Comparison of ENCODE assay signal across 10 cellular contexts in genomic region chr16:2905988-2906387, GRCh38. TPM values are rescaled to one million over a fixed set of nuclear protein-coding genes. Genes with fewer than 3 reads are reported as not detected.
DNase-seq lines count a peak whose midpoint lies in the region; ATAC-seq, FAIRE-seq and TF ChIP-seq lines count a peak whose summit lies in the region.
"Had no signal": no experiment of that assay in that cellular context is flagged by ENCODE, and none has a peak within 500 bp of the region (broad histone marks: within the 10 kb centered on the region; RNA-seq: fewer than 3 reads in every experiment).

No MANE protein-coding gene starts in this region.

- peaks cover 4% of the 10 kb centered on the region; the same call in 1 of the 2 replicates for H3K23me2 ChIP-seq in H1 (ENCODE audit: low read depth, low read length)

- no peak for TF ChIP-seq POLR2A in H1 (IDR thresholded peaks at IDR 0.05; ENCODE audit: control extremely low read depth in 1 of 2, low read depth in 2 of 2, low read length in 2 of 2)

- DNase-seq in GM06990 (ENCODE audit: extremely low read depth, insufficient read length) (no peak), PC-9 (no peak), H1 (ENCODE audit: low read depth in 1 of 2, low spot score in 2 of 2) (no peak), pancreas (no peak), OCI-M2 (lab: John Stamatoyannopoulos, UW; ENCODE audit: unreplicated experiment) (no peak), NK-92 (lab: John Stamatoyannopoulos, UW; ENCODE audit: unreplicated experiment) (no peak), frontal cortex (ENCODE audit: low spot score in 2 of 2) (no peak)

- H3K14ac ChIP-seq in H1 (ENCODE audit: insufficient read length), result no peak overlapping the region

- no peaks in the 10 kb centered on the region for H4K20me1 ChIP-seq in PC-9 (ENCODE audit: insufficient read depth)
- no peaks in the 10 kb centered on the region for H4K20me1 ChIP-seq in H1 (replicated peaks in 1 of 2; ENCODE audit: control insufficient read depth in 1 of 2, insufficient read depth in 2 of 2, low read length in 2 of 2)

- H3K79me2 ChIP-seq in PC-9 (ENCODE audit: low read depth) (no peaks in the 10 kb centered on the region), H1 (ENCODE audit: control insufficient read depth in 1 of 2, insufficient read depth in 2 of 2, low read length in 2 of 2) (no peaks in the 10 kb centered on the region)

- no peak overlapping the region for H2BK12ac ChIP-seq in H1 (ENCODE audit: low read depth, low read length)

- no peak overlapping the region for H4K8ac ChIP-seq in H1 (ENCODE audit: extremely low read depth, insufficient read depth, low read length)

- H4K5ac ChIP-seq in H1 (ENCODE audit: insufficient read length, low read depth, low read length), result no peak overlapping the region

- H3K18ac ChIP-seq in H1 (ENCODE audit: extremely low read depth, low read length), result no peak overlapping the region; the same call in 1 of the 2 replicates

- peaks cover 27% of the 10 kb centered on the region for H3K4me1 ChIP-seq in PC-9 (replicated peaks; ENCODE audit: insufficient read depth)
- H3K4me1 ChIP-seq in H1 (replicated peaks in 1 of 4; ENCODE audit: control insufficient read depth in 3 of 4, insufficient read depth in 4 of 4, low read length in 3 of 4), result peaks cover 0 to 2% (median 0%) of the 10 kb centered on the region in 4 experiments; a peak in 2 of 7 replicates
- H3K4me1 ChIP-seq in pancreas, result peaks cover 3 to 13% (median 3%) of the 10 kb centered on the region in 3 donors

- H3K4me2 ChIP-seq in PC-9 (peak overlapping the region; percentile 76), H1 (ENCODE audit: insufficient read depth in 1 of 2, low read depth in 2 of 2, low read length in 2 of 2) (peak overlapping the region; percentile 17 to 57; a peak in 3 of 4 replicates)

- H3K4ac ChIP-seq in H1 (replicated peaks; ENCODE audit: insufficient read length, low read depth, low read length), result no peak overlapping the region

- POLR2A ChIA-PET in PC-9 (lab: Charles Lee; ENCODE audit: unreplicated experiment), result interaction anchor here (0.5 to 1.0 kb wide), 8 partner anchors 10 to 1572 kb away, joined by 3 to 16 read pairs (median 4); partner anchors contain the start of genes BAIAP3, FLYWCH2 and TNFRSF12A
- POLR2A ChIA-PET in H1 (lab: Charles Lee; ENCODE audit: partially characterized antibody), result interaction anchor here (0.6 to 2.6 kb wide), 4 partner anchors 23 to 129 kb away, joined by 3 to 11 read pairs (median 4); partner anchors contain the start of genes ELOB and FLYWCH2

- no peak overlapping the region for H2AK5ac ChIP-seq in H1 (ENCODE audit: low read depth, low read length)

- H2BK120ac ChIP-seq in H1 (replicated peaks; ENCODE audit: low read depth, low read length), result no peak overlapping the region

- H2BK5ac ChIP-seq in H1 (ENCODE audit: low read depth, low read length), result no peak overlapping the region

- no peak overlapping the region for H3K27ac ChIP-seq in PC-9
- no peak overlapping the region for H3K27ac ChIP-seq in H1 (ENCODE audit: low read depth, low read length)
- peak overlapping the region in 3 of 4 donors; percentile 8 to 22 (median 11) for H3K27ac ChIP-seq in pancreas

- CTCF ChIA-PET in PC-9 (lab: Charles Lee) (interaction anchor here (0.5 to 1.4 kb wide), 7 partner anchors 21 to 1182 kb away, joined by 3 to 5 read pairs (median 3); partner anchors contain the start of genes FLYWCH2 and KCTD5), H1 (lab: Charles Lee; ENCODE audit: partially characterized antibody) (interaction anchor here (1.0 to 3.6 kb wide), 10 partner anchors 9 to 67 kb away, joined by 3 to 29 read pairs (median 4); partner anchors contain the start of gene FLYWCH2)

- no peaks in the 10 kb centered on the region for H3K36me3 ChIP-seq in GM06990 (ENCODE audit: control insufficient read depth, insufficient read depth, low read length)
- H3K36me3 ChIP-seq in PC-9 (ENCODE audit: low read depth), result no peaks in the 10 kb centered on the region
- no peaks in the 10 kb centered on the region for H3K36me3 ChIP-seq in H1 (ENCODE audit: control insufficient read depth in 2 of 4, insufficient read depth in 4 of 4, low read length in 3 of 4)
- H3K36me3 ChIP-seq in pancreas, result no peaks in the 10 kb centered on the region

- no peak overlapping the region for H3K56ac ChIP-seq in H1 (replicated peaks; ENCODE audit: insufficient read length, low read depth, low read length)

- no TSS peak for BruUV-seq in PC-9 (replicated peaks; lab: Mats Ljungman, UMichigan)

- TF ChIP-seq RAD21 in H1 (IDR thresholded peaks at IDR 0.05 in 1 of 2, conservative IDR thresholded peaks at IDR 0.05 in 1 of 2; ENCODE audit: low read depth in 2 of 2, low read length in 2 of 2), result no peak

- no peak for ATAC-seq in pancreas
- ATAC-seq in HG02759 (IDR thresholded peaks at IDR 0.05; ENCODE audit: unreplicated experiment), result no peak

- H2BK20ac ChIP-seq in H1 (ENCODE audit: low read length), result no peak overlapping the region

- peaks cover 29% of the 10 kb centered on the region for H3F3A ChIP-seq in PC-9 (ENCODE audit: insufficient read depth, low read depth)

- no peak overlapping the region for H3K9ac ChIP-seq in H1 (replicated peaks in 1 of 4; ENCODE audit: extremely low read depth in 1 of 4, low read depth in 3 of 4, low read length in 3 of 4)

- FAIRE-seq in H1 (lab: Jason Lieb, UNC) (peak; percentile 83), pancreas (lab: Jason Lieb, UNC) (no peak), frontal cortex (lab: Jason Lieb, UNC) (no peak)

- no peak overlapping the region for H2BK15ac ChIP-seq in H1 (ENCODE audit: low read length)

- no peak for TF ChIP-seq CTCF in GM06990 (IDR thresholded peaks at IDR 0.05; ENCODE audit: insufficient read depth, low read length, poor library complexity, severe bottlenecking)
- no peak for TF ChIP-seq CTCF in PC-9 (conservative IDR thresholded peaks at IDR 0.05)
- no peak for TF ChIP-seq CTCF in H1 (IDR thresholded peaks at IDR 0.05; ENCODE audit: control extremely low read depth in 1 of 3, insufficient read depth in 1 of 3, low read depth in 1 of 3, low read length in 3 of 3)
- no peak for TF ChIP-seq CTCF in pancreas (IDR thresholded peaks at IDR 0.05)

- H3K9me3 ChIP-seq in PC-9 (ENCODE audit: insufficient read depth, low read depth) (no peaks in the 10 kb centered on the region), H1 (ENCODE audit: insufficient read depth in 2 of 2, low read depth in 1 of 2, low read length in 1 of 2) (no peaks in the 10 kb centered on the region), pancreas (no peaks in the 10 kb centered on the region)

- no peak overlapping the region for H4K91ac ChIP-seq in H1 (replicated peaks; ENCODE audit: insufficient read length, low read length)

- H2AFZ ChIP-seq in PC-9 (no peak overlapping the region), H1 (ENCODE audit: low read length) (no peak overlapping the region)

- peak overlapping the region; percentile 0; the same call in 1 of the 2 replicates for H3K4me3 ChIP-seq in GM06990 (replicated peaks; ENCODE audit: low read depth, low read length)
- H3K4me3 ChIP-seq in PC-9, result peak overlapping the region; percentile 15; the same call in 1 of the 2 replicates
- H3K4me3 ChIP-seq in H1 (ENCODE audit: extremely low read depth in 1 of 4, insufficient read depth in 2 of 4, low read depth in 3 of 4, low read length in 4 of 4), result peak overlapping the region in 1 of 4 experiments; percentile 23; a peak in 1 of 8 replicates
- no peak overlapping the region for H3K4me3 ChIP-seq in pancreas

- 29% methylated on average over 12 of the region's 12 CpGs; no CpG with 5 or more reads in 1 of the 2 experiments for WGBS in H1 (ENCODE audit: extremely low coverage in 1 of 2, insufficient coverage in 1 of 2, insufficient read length in 1 of 2, insufficient replicate concordance in 2 of 2, low coverage in 1 of 2, low lambda C conversion rate in 2 of 2, missing lambda C conversion rate in 1 of 2), 2 experiments
- 18 to 19% methylated on average over 12 of the region's 12 CpGs for WGBS in pancreas, 2 donors

- H3K9me2 ChIP-seq in PC-9 (ENCODE audit: insufficient read depth), result no peaks in the 10 kb centered on the region

- TF ChIP-seq EP300 in H1 (IDR thresholded peaks at IDR 0.05; ENCODE audit: borderline replicate concordance in 1 of 2, low read depth in 2 of 2, low read length in 2 of 2), result no peak

- intact Hi-C loops in PC-9 (cut with micrococcal nuclease; ENCODE audit: unreplicated experiment) (loop anchor here (2.0 to 10.0 kb wide), 5 partner anchors 59 to 681 kb away; partner anchors contain the start of genes E4F1, KREMEN2 and PRSS27), pancreas (cut with DNase I) (no loop called here)

- H3K23ac ChIP-seq in H1 (ENCODE audit: insufficient read length), result no peak overlapping the region

- H3K79me1 ChIP-seq in H1 (ENCODE audit: low read depth, low read length), result no peaks in the 10 kb centered on the region

- no peaks in the 10 kb centered on the region for H3K27me3 ChIP-seq in GM06990 (replicated peaks; ENCODE audit: control insufficient read depth, insufficient read depth, low read length)
- H3K27me3 ChIP-seq in PC-9 (ENCODE audit: insufficient read depth, low read depth), result no peaks in the 10 kb centered on the region
- no peaks in the 10 kb centered on the region for H3K27me3 ChIP-seq in H1 (replicated peaks in 1 of 4; ENCODE audit: control insufficient read depth in 3 of 4, extremely low read depth in 1 of 4, insufficient read depth in 3 of 4, low read length in 3 of 4)
- H3K27me3 ChIP-seq in pancreas, result no peaks in the 10 kb centered on the region

RNA-seq across cellular contexts. Expression of gene FLYWCH1, which starts 5.7 kb away (rescaled TPM):
- total RNA-seq in PC-9 (2021) (79.9 and 84.8 TPM in 2 replicates), pancreas (10 to 100 TPM; 11.5 to 18.6 (median 14.9) TPM), frontal cortex (22.8 TPM)
- 23.1 and 23.5 TPM in 2 replicates for total RNA-seq in H1 (2021; fragmentation: NEBNext Ultra II Directional; extraction: Animal tissue kit (Norgen Biotek cat#: 25700))
- polyA plus RNA-seq in H1 (2011; rRNA removed) (12.4 and 22.2 TPM in 2 replicates), pancreas (10 to 100 TPM; 31.5 to 40.4 TPM)
- 14.3 TPM for polyA plus RNA-seq in H1 (2011; cell fraction: cytosol; rRNA removed)
- polyA plus RNA-seq in H1 (2011; cell fraction: nucleus; rRNA removed), result 29.4 TPM
- polyA plus RNA-seq in H1 (2012, experiment 1 of 2), result 10.6 to 15.2 TPM (median 13.5 TPM) in 4 replicates
- 19.6 TPM for polyA plus RNA-seq in H1 (2012, experiment 2 of 2)
- 10.4 TPM for polyA plus RNA-seq in H1 (2013, experiment 1 of 2)
- 9.2 TPM for polyA plus RNA-seq in H1 (2013, experiment 2 of 2)
- 5.1 and 10.5 TPM in 2 replicates for polyA minus RNA-seq in H1 (2011; rRNA and poly(A)+ RNA removed)
- polyA minus RNA-seq in H1 (2011; cell fraction: cytosol; rRNA and poly(A)+ RNA removed), result 9.8 TPM
- 15.7 TPM for polyA minus RNA-seq in H1 (2011; cell fraction: nucleus; rRNA and poly(A)+ RNA removed)

RNA-seq across cellular contexts. Expression of gene FLYWCH2, which starts 23.0 kb away (rescaled TPM):
- total RNA-seq in PC-9 (2021) (41.5 and 50.1 TPM in 2 replicates), pancreas (10 to 100 TPM in 1 of 6 donors, 1 to 10 TPM in 5; 5.8 to 10.1 (median 7.7) TPM), frontal cortex (46.5 TPM)
- total RNA-seq in H1 (2021; fragmentation: NEBNext Ultra II Directional; extraction: Animal tissue kit (Norgen Biotek cat#: 25700)), result 16.4 and 20.2 TPM in 2 replicates
- polyA plus RNA-seq in H1 (2011; rRNA removed) (30.7 and 43.8 TPM in 2 replicates), pancreas (10 to 100 TPM; 18.2 to 26.1 TPM)
- 44.9 TPM for polyA plus RNA-seq in H1 (2011; cell fraction: cytosol; rRNA removed)
- polyA plus RNA-seq in H1 (2011; cell fraction: nucleus; rRNA removed), result 27.4 TPM
- polyA plus RNA-seq in H1 (2012, experiment 1 of 2), result 17.1 to 25.9 TPM (median 22.0 TPM) in 4 replicates
- 24.5 TPM for polyA plus RNA-seq in H1 (2012, experiment 2 of 2)
- 16.8 TPM for polyA plus RNA-seq in H1 (2013, experiment 1 of 2)
- polyA plus RNA-seq in H1 (2013, experiment 2 of 2), result 16.0 TPM
- polyA minus RNA-seq in H1 (2011; rRNA and poly(A)+ RNA removed), result 4.6 and 5.4 TPM in 2 replicates
- 14.3 TPM for polyA minus RNA-seq in H1 (2011; cell fraction: cytosol; rRNA and poly(A)+ RNA removed)
- polyA minus RNA-seq in H1 (2011; cell fraction: nucleus; rRNA and poly(A)+ RNA removed), result 14.3 TPM

RNA-seq across cellular contexts. Expression of gene PRSS22, which starts 48.0 kb away (rescaled TPM):
- total RNA-seq in PC-9 (2021), result 98.2 and 99.7 TPM in 2 replicates
- 2.7 and 4.4 TPM in 2 replicates for total RNA-seq in H1 (2021; fragmentation: NEBNext Ultra II Directional; extraction: Animal tissue kit (Norgen Biotek cat#: 25700))
- polyA plus RNA-seq in H1 (2011; rRNA removed), result 4.0 and 5.8 TPM in 2 replicates
- polyA plus RNA-seq in H1 (2011; cell fraction: cytosol; rRNA removed), result 5.2 TPM
- polyA plus RNA-seq in H1 (2011; cell fraction: nucleus; rRNA removed), result 20.5 TPM
- polyA plus RNA-seq in H1 (2012, experiment 1 of 2), result 1.5 to 4.3 TPM (median 2.9 TPM) in 4 replicates
- 1.6 TPM for polyA plus RNA-seq in H1 (2012, experiment 2 of 2)
- polyA plus RNA-seq in H1 (2013, experiment 1 of 2), result 3.5 TPM
- polyA plus RNA-seq in H1 (2013, experiment 2 of 2), result 3.1 TPM
- 1.3 and 1.7 TPM in 2 replicates for polyA minus RNA-seq in H1 (2011; rRNA and poly(A)+ RNA removed)
- polyA minus RNA-seq in H1 (2011; cell fraction: cytosol; rRNA and poly(A)+ RNA removed), result 1.3 TPM
- polyA minus RNA-seq in H1 (2011; cell fraction: nucleus; rRNA and poly(A)+ RNA removed), result 4.4 TPM
- total RNA-seq in pancreas, result 10 to 100 TPM in 3 of 6 donors, 1 to 10 TPM in 3; 8.4 to 28.5 (median 13.1) TPM
- polyA plus RNA-seq in pancreas, result 10 to 100 TPM; 48.7 to 59.5 TPM
- not detected for total RNA-seq in frontal cortex
- total RNA-seq: glomerular endothelial cell, H4 had no signal

RNA-seq across cellular contexts. Expression of gene KREMEN2, which starts 58.1 kb away (rescaled TPM):
- 8.4 and 16.2 TPM in 2 replicates for total RNA-seq in PC-9 (2021)
- total RNA-seq in H1 (2021; fragmentation: NEBNext Ultra II Directional; extraction: Animal tissue kit (Norgen Biotek cat#: 25700)), result 6.6 and 7.8 TPM in 2 replicates
- 7.0 and 10.4 TPM in 2 replicates for polyA plus RNA-seq in H1 (2011; rRNA removed)
- 8.8 TPM for polyA plus RNA-seq in H1 (2011; cell fraction: cytosol; rRNA removed)
- polyA plus RNA-seq in H1 (2011; cell fraction: nucleus; rRNA removed), result 16.5 TPM
- 2.6 to 7.9 TPM (median 6.3 TPM) in 4 replicates for polyA plus RNA-seq in H1 (2012, experiment 1 of 2)
- polyA plus RNA-seq in H1 (2012, experiment 2 of 2), result 6.3 TPM
- polyA plus RNA-seq in H1 (2013, experiment 1 of 2), result 10.9 TPM
- polyA plus RNA-seq in H1 (2013, experiment 2 of 2), result 10.2 TPM
- polyA minus RNA-seq in H1 (2011; rRNA and poly(A)+ RNA removed), result 0.32 and 0.71 TPM in 2 replicates
- polyA minus RNA-seq in H1 (2011; cell fraction: cytosol; rRNA and poly(A)+ RNA removed), result 2.3 TPM
- 3.9 TPM for polyA minus RNA-seq in H1 (2011; cell fraction: nucleus; rRNA and poly(A)+ RNA removed)
- under 1 TPM in 3 of 6 donors, not detected in 3; 0.09 to 0.32 (median 0.16) TPM for total RNA-seq in pancreas
- under 1 TPM; 0.07 to 0.27 TPM for polyA plus RNA-seq in pancreas
- not detected for total RNA-seq in frontal cortex
- total RNA-seq: glomerular endothelial cell had no signal

Comparison
In these comparisons a context has a peak if more than half of its experiments do, and no peak if none do; other contexts are left out.
1. H3K4me3 ChIP-seq: peak in GM06990 (single experiment) and PC-9 (single experiment); none in pancreas (0 of 4).
2. H3K27ac ChIP-seq: peak in pancreas (3 of 4); none in PC-9 (single experiment) and H1 (single experiment).